11 cellular contexts compared by ENCODE assay signal in genomic region chr2:85588218-85589044, GRCh38. TPM values are rescaled to one million over a fixed set of nuclear protein-coding genes. Genes with fewer than 3 reads are reported as not detected.
DNase-seq lines count a peak whose midpoint lies in the region; ATAC-seq and TF ChIP-seq lines count a peak whose summit lies in the region.
"Had no signal": no experiment of that assay in that cellular context is flagged by ENCODE, and none has a peak within 500 bp of the region (broad histone marks: within the 10 kb centered on the region; RNA-seq: fewer than 3 reads in every experiment).

No MANE protein-coding gene starts in this region.

- H3K36me3 Mint-ChIP-seq in neural crest cell (ENCODE audit: low read depth): no peaks in the 10 kb centered on the region

- ATAC-seq in upper lobe of left lung (ENCODE audit: low FRiP score in 2 of 2): no peak
- no peak for ATAC-seq in GM19455 (IDR thresholded peaks at IDR 0.05; ENCODE audit: unreplicated experiment)
- no peak for ATAC-seq in GM18498 (IDR thresholded peaks at IDR 0.05; ENCODE audit: unreplicated experiment)

- intact Hi-C loops in cardiac septum (cut with DNase I): no loop called here

- TF ChIP-seq CTCF in cardiac muscle cell (IDR thresholded peaks at IDR 0.05; ENCODE audit: low read depth, low read length) (no peak), neural crest cell (conservative IDR thresholded peaks at IDR 0.05) (no peak), upper lobe of left lung (IDR thresholded peaks at IDR 0.05) (no peak)

- H3K9me3 ChIP-seq in cardiac muscle cell (ENCODE audit: low read depth) (no peaks in the 10 kb centered on the region), upper lobe of left lung (no peaks in the 10 kb centered on the region)

- H3K27ac Mint-ChIP-seq in neural crest cell (ENCODE audit: unreplicated experiment): peak overlapping the region; percentile 45

- H3K27me3 Mint-ChIP-seq in neural crest cell (ENCODE audit: low read depth): peaks cover 3% of the 10 kb centered on the region

- no peak for TF ChIP-seq POLR2A in upper lobe of left lung (IDR thresholded peaks at IDR 0.05)

- no peaks in the 10 kb centered on the region for H3K36me3 ChIP-seq in cardiac muscle cell
- H3K36me3 ChIP-seq in upper lobe of left lung: peaks cover 0 to 8% (median 0%) of the 10 kb centered on the region in 4 donors

- H3K4me1 ChIP-seq in cardiac muscle cell (ENCODE audit: low read depth): peaks cover 22% of the 10 kb centered on the region
- H3K4me1 ChIP-seq in upper lobe of left lung: peaks cover 79 to 89% (median 87%) of the 10 kb centered on the region in 4 donors

- TF ChIP-seq EP300 in upper lobe of left lung (IDR thresholded peaks at IDR 0.05): no peak

- DNase-seq in cardiac muscle cell (ENCODE audit: low read depth in 1 of 2, low spot score in 1 of 2) (no peak), cardiac septum (ENCODE audit: low spot score) (no peak), neural crest cell (ENCODE audit: low read depth, low spot score) (no peak), upper lobe of left lung (no peak), NCI-H2227 (lab: John Stamatoyannopoulos, UW; ENCODE audit: unreplicated experiment) (no peak)
- DNase-seq: activated CD4-positive, CD25-positive, alpha-beta regulatory T cell had no signal

- H3K27ac ChIP-seq in cardiac muscle cell (peak overlapping the region; percentile 17), cingulate gyrus (ENCODE audit: low read depth, low read length) (peak overlapping the region; percentile 13), upper lobe of left lung (peak overlapping the region; percentile 89 to 97 (median 96))
- H3K27ac ChIP-seq: epithelial cell of prostate, KMS-11 had no signal

- no peaks in the 10 kb centered on the region for H3K9me3 Mint-ChIP-seq in neural crest cell

- WGBS in upper lobe of left lung, 2 donors: 48 to 60% methylated on average over 9 of the region's 9 CpGs

- H3K4me3 Mint-ChIP-seq in neural crest cell: no peak overlapping the region

- H3K27me3 ChIP-seq in cardiac muscle cell (no peaks in the 10 kb centered on the region), upper lobe of left lung (no peaks in the 10 kb centered on the region)

- peaks cover 20% of the 10 kb centered on the region for H3K4me1 Mint-ChIP-seq in neural crest cell

- H3K4me3 ChIP-seq in cardiac muscle cell: no peak overlapping the region
- no peak overlapping the region for H3K4me3 ChIP-seq in upper lobe of left lung

RNA-seq across cellular contexts. Expression of gene VAMP5, which starts 4.2 kb away (rescaled TPM):
- total RNA-seq in cardiac muscle cell (6.7 and 7.7 TPM in 2 replicates), cardiac septum (27.9 TPM), neural crest cell (0.50 and 1.5 TPM in 2 replicates), upper lobe of left lung (100 to 1,000 TPM in 1 of 6 donors, 10 to 100 TPM in 5; 20.5 to 105 (median 44.0) TPM)
- 19.1 and 28.1 TPM in 2 replicates for polyA plus RNA-seq in cardiac muscle cell

RNA-seq across cellular contexts. Expression of gene RNF181, which starts 7.1 kb away (rescaled TPM):
- total RNA-seq in cardiac muscle cell (152 and 241 TPM in 2 replicates), cardiac septum (82.4 TPM), neural crest cell (67.9 and 75.8 TPM in 2 replicates), upper lobe of left lung (100 to 1,000 TPM in 4 of 6 donors, 10 to 100 TPM in 2; 81.7 to 164 (median 108) TPM)
- 276 and 328 TPM in 2 replicates for polyA plus RNA-seq in cardiac muscle cell

RNA-seq across cellular contexts. Expression of gene VAMP8, which starts 11.0 kb away (rescaled TPM):
- 8.3 and 15.7 TPM in 2 replicates for total RNA-seq in cardiac muscle cell
- polyA plus RNA-seq in cardiac muscle cell: 39.4 and 60.9 TPM in 2 replicates
- total RNA-seq in cardiac septum: 8.2 TPM
- 1.1 and 2.1 TPM in 2 replicates for total RNA-seq in neural crest cell
- 100 to 1,000 TPM in 4 of 6 donors, 10 to 100 TPM in 2; 62.8 to 289 (median 154) TPM for total RNA-seq in upper lobe of left lung

RNA-seq across cellular contexts. Expression of gene TMEM150A, which starts 14.1 kb away (rescaled TPM):
- total RNA-seq in cardiac muscle cell: 14.2 and 18.9 TPM in 2 replicates
- polyA plus RNA-seq in cardiac muscle cell: 31.8 and 34.0 TPM in 2 replicates
- total RNA-seq in cardiac septum: 11.4 TPM
- total RNA-seq in neural crest cell: 20.9 and 22.2 TPM in 2 replicates
- total RNA-seq in upper lobe of left lung: 10 to 100 TPM; 18.9 to 45.8 (median 32.0) TPM

RNA-seq across cellular contexts. Expression of gene C2orf68, which starts 23.4 kb away (rescaled TPM):
- 32.6 and 35.5 TPM in 2 replicates for total RNA-seq in cardiac muscle cell
- 37.4 and 52.0 TPM in 2 replicates for polyA plus RNA-seq in cardiac muscle cell
- total RNA-seq in cardiac septum: 26.3 TPM
- 50.4 and 53.7 TPM in 2 replicates for total RNA-seq in neural crest cell
- 10 to 100 TPM; 24.6 to 46.1 (median 34.0) TPM for total RNA-seq in upper lobe of left lung

Comparison
In these comparisons a context has a peak if more than half of its experiments do, and no peak if none do; other contexts are left out.
1. H3K27ac ChIP-seq: peak in every context shown above with its lines; median percentile 96 in upper lobe of left lung; 17 in cardiac muscle cell; 13 in cingulate gyrus.